21 cellular contexts compared by ENCODE assay signal in the genomic region with DNA sequence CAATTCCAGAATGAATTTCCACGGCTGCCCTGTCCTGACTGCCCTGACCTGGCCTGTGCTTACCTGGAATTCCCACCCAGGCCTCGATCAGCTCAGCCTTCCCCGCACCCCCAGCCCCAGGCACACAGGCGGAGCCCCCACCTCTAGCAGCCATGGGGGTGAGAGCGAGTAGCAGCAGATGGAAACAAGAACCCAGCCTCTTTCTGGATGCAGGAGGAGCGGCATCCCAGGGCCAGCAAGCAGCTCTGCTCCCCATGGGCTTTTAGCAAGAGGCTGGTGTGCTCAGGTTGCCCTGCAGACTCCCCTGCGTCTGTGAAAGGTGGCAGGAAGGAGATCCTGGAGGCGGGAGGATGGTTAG.
"Had no signal": no experiment of that assay in that cellular context is flagged by ENCODE, and none has a peak within 500 bp of the region (broad histone marks: within the 10 kb centered on the region; RNA-seq: fewer than 3 reads in every experiment).

No MANE protein-coding gene starts in this region.

- H3K4me1 ChIP-seq: breast epithelium had no signal

- H3K4me3 Mint-ChIP-seq: activated naive CD4-positive, alpha-beta T cell treated with anti-CD3 and anti-CD28 coated beads for 36 hours; activated T-cell treated with anti-CD3 and anti-CD28 coated beads, Interleukin-2, amount 50 U/mL, for 4 hours; T-cell had no signal

- H3K27ac Mint-ChIP-seq: activated naive CD4-positive, alpha-beta T cell treated with anti-CD3 and anti-CD28 coated beads for 36 hours; T-cell had no signal

- H3K27ac ChIP-seq: breast epithelium, SK-N-MC, VCaP had no signal

- H3K36me3 ChIP-seq: breast epithelium had no signal

- ATAC-seq: activated T-cell treated with anti-CD3 and anti-CD28 coated beads, Interleukin-2, amount 50 U/mL, for 4 hours; Right ventricle myocardium inferior; T-cell had no signal

- H3K27me3 Mint-ChIP-seq: T-cell had no signal

- DNase-seq: activated CD4-positive, alpha-beta T cell treated with anti-CD3 and anti-CD28 coated beads for 4 hours; activated CD4-positive, alpha-beta T cell treated with anti-CD3 and anti-CD28 coated beads, Interleukin-2, amount 50 U/mL, for 4 hours; activated CD8-positive, alpha-beta memory T cell treated with anti-CD3 and anti-CD28 coated beads for 24 hours; activated effector memory CD4-positive, alpha-beta T cell treated with anti-CD3 and anti-CD28 coated beads, Interleukin-2, amount 50 U/mL, for 16 hours; activated naive CD4-positive, alpha-beta T cell treated with anti-CD3 and anti-CD28 coated beads for 36 hours; activated T-cell treated with anti-CD3 and anti-CD28 coated beads, Interleukin-2, amount 50 U/mL, for 4 hours; central memory CD4-positive, alpha-beta T cell; KBM-7; NCI-H1092; NCI-H1417; NCI-H1930; NCI-H2171; NCI-H2227 treated with DMSO at 0.1 percent for 48 hours; NCI-H446 treated with DMSO at 0.1 percent for 48 hours; NCI-H526; NCI-H774; T-cell had no signal

- H3K4me3 ChIP-seq: breast epithelium, SK-N-MC had no signal

- H3K9me3 ChIP-seq: breast epithelium had no signal

- H3K9me3 Mint-ChIP-seq: activated naive CD4-positive, alpha-beta T cell treated with anti-CD3 and anti-CD28 coated beads for 36 hours; activated T-cell treated with anti-CD3 and anti-CD28 coated beads, Interleukin-2, amount 50 U/mL, for 4 hours; T-cell had no signal

- H3K36me3 Mint-ChIP-seq: T-cell had no signal
